1 cellular context compared by ENCODE assay signal in the genomic region with DNA sequence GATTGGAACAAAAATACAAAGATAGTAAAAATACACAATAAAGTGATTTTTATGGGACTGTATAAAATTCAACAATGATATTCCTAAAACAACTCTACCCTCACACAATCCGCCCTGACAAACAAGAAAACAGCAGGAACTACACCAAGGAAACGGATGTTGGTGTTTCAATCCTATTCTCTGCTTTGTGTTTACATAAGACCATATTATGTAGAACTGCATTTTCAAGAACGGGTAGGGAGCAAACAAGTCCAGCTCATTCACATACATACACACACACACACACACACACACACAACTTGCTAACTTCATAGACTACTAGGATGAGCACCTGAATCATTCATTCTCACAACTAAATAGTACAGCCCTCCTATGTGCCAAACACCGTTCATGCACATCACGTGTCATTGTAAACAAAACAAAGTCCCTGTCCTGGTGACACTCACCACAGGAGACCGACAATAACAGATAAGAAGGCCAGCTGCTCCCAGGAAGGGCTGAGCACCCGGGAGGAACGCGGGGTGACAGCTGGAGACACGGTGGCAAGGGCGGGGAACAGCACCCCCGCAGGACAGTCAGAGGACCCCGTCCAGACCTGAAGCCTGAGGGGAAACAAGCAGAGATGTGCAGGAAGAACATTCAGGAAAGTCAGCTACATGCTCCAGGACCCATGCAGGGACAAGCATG.
TF ChIP-seq lines count a peak whose summit lies in the region.

No MANE protein-coding gene starts in this region.

TF ChIP-seq in HepG2, 621 proteins besides CTCF, POLR2A, EP300 and RAD21 (continued from another document and continues in another):
- TF ChIP-seq, protein P1, sequence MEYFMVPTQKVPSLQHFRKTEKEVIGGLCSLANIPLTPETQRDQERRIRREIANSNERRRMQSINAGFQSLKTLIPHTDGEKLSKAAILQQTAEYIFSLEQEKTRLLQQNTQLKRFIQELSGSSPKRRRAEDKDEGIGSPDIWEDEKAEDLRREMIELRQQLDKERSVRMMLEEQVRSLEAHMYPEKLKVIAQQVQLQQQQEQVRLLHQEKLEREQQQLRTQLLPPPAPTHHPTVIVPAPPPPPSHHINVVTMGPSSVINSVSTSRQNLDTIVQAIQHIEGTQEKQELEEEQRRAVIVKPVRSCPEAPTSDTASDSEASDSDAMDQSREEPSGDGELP (IDR thresholded peaks at IDR 0.05; ENCODE audit: borderline replicate concordance, low read depth) = peak; percentile 95
- TF ChIP-seq, protein P2, sequence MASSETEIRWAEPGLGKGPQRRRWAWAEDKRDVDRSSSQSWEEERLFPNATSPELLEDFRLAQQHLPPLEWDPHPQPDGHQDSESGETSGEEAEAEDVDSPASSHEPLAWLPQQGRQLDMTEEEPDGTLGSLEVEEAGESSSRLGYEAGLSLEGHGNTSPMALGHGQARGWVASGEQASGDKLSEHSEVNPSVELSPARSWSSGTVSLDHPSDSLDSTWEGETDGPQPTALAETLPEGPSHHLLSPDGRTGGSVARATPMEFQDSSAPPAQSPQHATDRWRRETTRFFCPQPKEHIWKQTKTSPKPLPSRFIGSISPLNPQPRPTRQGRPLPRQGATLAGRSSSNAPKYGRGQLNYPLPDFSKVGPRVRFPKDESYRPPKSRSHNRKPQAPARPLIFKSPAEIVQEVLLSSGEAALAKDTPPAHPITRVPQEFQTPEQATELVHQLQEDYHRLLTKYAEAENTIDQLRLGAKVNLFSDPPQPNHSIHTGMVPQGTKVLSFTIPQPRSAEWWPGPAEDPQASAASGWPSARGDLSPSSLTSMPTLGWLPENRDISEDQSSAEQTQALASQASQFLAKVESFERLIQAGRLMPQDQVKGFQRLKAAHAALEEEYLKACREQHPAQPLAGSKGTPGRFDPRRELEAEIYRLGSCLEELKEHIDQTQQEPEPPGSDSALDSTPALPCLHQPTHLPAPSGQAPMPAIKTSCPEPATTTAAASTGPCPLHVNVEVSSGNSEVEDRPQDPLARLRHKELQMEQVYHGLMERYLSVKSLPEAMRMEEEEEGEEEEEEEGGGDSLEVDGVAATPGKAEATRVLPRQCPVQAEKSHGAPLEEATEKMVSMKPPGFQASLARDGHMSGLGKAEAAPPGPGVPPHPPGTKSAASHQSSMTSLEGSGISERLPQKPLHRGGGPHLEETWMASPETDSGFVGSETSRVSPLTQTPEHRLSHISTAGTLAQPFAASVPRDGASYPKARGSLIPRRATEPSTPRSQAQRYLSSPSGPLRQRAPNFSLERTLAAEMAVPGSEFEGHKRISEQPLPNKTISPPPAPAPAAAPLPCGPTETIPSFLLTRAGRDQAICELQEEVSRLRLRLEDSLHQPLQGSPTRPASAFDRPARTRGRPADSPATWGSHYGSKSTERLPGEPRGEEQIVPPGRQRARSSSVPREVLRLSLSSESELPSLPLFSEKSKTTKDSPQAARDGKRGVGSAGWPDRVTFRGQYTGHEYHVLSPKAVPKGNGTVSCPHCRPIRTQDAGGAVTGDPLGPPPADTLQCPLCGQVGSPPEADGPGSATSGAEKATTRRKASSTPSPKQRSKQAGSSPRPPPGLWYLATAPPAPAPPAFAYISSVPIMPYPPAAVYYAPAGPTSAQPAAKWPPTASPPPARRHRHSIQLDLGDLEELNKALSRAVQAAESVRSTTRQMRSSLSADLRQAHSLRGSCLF (CRISPR knock-in tag; IDR thresholded peaks at IDR 0.05; ENCODE audit: borderline replicate concordance) = no peak
- peak; percentile 71 for TF ChIP-seq KDM6A (CRISPR knock-in tag; IDR thresholded peaks at IDR 0.05; ENCODE audit: low read depth)
- TF ChIP-seq ZNF430 (CRISPR knock-in tag; IDR thresholded peaks at IDR 0.05) = peak; percentile 84
- no peak for TF ChIP-seq ZNF44 (CRISPR knock-in tag; IDR thresholded peaks at IDR 0.05)
- peak; percentile 67; the same call in 1 of the 2 replicates for TF ChIP-seq ETV5 (CRISPR knock-in tag; IDR thresholded peaks at IDR 0.05; ENCODE audit: borderline replicate concordance)
- peak; percentile 21; the same call in 1 of the 2 replicates for TF ChIP-seq CEBPG (CRISPR knock-in tag; IDR thresholded peaks at IDR 0.05)
- TF ChIP-seq MYNN (CRISPR knock-in tag; IDR thresholded peaks at IDR 0.05; ENCODE audit: low read depth) = no peak
- TF ChIP-seq MATR3 (CRISPR knock-in tag; IDR thresholded peaks at IDR 0.05) = no peak
- TF ChIP-seq ZNF292 (CRISPR knock-in tag; IDR thresholded peaks at IDR 0.05; ENCODE audit: borderline replicate concordance, low read depth) = peak; percentile 62; the same call in 1 of the 2 replicates
- TF ChIP-seq, protein P3, sequence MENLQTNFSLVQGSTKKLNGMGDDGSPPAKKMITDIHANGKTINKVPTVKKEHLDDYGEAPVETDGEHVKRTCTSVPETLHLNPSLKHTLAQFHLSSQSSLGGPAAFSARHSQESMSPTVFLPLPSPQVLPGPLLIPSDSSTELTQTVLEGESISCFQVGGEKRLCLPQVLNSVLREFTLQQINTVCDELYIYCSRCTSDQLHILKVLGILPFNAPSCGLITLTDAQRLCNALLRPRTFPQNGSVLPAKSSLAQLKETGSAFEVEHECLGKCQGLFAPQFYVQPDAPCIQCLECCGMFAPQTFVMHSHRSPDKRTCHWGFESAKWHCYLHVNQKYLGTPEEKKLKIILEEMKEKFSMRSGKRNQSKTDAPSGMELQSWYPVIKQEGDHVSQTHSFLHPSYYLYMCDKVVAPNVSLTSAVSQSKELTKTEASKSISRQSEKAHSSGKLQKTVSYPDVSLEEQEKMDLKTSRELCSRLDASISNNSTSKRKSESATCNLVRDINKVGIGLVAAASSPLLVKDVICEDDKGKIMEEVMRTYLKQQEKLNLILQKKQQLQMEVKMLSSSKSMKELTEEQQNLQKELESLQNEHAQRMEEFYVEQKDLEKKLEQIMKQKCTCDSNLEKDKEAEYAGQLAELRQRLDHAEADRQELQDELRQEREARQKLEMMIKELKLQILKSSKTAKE (CRISPR knock-in tag; IDR thresholded peaks at IDR 0.05; ENCODE audit: borderline replicate concordance) = peak; percentile 32; the same call in 1 of the 2 replicates
- TF ChIP-seq CC2D1A (CRISPR knock-in tag; IDR thresholded peaks at IDR 0.05) = no peak
- TF ChIP-seq, protein P4, sequence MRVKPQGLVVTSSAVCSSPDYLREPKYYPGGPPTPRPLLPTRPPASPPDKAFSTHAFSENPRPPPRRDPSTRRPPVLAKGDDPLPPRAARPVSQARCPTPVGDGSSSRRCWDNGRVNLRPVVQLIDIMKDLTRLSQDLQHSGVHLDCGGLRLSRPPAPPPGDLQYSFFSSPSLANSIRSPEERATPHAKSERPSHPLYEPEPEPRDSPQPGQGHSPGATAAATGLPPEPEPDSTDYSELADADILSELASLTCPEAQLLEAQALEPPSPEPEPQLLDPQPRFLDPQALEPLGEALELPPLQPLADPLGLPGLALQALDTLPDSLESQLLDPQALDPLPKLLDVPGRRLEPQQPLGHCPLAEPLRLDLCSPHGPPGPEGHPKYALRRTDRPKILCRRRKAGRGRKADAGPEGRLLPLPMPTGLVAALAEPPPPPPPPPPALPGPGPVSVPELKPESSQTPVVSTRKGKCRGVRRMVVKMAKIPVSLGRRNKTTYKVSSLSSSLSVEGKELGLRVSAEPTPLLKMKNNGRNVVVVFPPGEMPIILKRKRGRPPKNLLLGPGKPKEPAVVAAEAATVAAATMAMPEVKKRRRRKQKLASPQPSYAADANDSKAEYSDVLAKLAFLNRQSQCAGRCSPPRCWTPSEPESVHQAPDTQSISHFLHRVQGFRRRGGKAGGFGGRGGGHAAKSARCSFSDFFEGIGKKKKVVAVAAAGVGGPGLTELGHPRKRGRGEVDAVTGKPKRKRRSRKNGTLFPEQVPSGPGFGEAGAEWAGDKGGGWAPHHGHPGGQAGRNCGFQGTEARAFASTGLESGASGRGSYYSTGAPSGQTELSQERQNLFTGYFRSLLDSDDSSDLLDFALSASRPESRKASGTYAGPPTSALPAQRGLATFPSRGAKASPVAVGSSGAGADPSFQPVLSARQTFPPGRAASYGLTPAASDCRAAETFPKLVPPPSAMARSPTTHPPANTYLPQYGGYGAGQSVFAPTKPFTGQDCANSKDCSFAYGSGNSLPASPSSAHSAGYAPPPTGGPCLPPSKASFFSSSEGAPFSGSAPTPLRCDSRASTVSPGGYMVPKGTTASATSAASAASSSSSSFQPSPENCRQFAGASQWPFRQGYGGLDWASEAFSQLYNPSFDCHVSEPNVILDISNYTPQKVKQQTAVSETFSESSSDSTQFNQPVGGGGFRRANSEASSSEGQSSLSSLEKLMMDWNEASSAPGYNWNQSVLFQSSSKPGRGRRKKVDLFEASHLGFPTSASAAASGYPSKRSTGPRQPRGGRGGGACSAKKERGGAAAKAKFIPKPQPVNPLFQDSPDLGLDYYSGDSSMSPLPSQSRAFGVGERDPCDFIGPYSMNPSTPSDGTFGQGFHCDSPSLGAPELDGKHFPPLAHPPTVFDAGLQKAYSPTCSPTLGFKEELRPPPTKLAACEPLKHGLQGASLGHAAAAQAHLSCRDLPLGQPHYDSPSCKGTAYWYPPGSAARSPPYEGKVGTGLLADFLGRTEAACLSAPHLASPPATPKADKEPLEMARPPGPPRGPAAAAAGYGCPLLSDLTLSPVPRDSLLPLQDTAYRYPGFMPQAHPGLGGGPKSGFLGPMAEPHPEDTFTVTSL (CRISPR knock-in tag; IDR thresholded peaks at IDR 0.05; ENCODE audit: borderline replicate concordance) = peak; percentile 83; the same call in 1 of the 2 replicates
- TF ChIP-seq ZNF790 (CRISPR knock-in tag; IDR thresholded peaks at IDR 0.05; ENCODE audit: borderline replicate concordance) = no peak
- TF ChIP-seq, protein P5, sequence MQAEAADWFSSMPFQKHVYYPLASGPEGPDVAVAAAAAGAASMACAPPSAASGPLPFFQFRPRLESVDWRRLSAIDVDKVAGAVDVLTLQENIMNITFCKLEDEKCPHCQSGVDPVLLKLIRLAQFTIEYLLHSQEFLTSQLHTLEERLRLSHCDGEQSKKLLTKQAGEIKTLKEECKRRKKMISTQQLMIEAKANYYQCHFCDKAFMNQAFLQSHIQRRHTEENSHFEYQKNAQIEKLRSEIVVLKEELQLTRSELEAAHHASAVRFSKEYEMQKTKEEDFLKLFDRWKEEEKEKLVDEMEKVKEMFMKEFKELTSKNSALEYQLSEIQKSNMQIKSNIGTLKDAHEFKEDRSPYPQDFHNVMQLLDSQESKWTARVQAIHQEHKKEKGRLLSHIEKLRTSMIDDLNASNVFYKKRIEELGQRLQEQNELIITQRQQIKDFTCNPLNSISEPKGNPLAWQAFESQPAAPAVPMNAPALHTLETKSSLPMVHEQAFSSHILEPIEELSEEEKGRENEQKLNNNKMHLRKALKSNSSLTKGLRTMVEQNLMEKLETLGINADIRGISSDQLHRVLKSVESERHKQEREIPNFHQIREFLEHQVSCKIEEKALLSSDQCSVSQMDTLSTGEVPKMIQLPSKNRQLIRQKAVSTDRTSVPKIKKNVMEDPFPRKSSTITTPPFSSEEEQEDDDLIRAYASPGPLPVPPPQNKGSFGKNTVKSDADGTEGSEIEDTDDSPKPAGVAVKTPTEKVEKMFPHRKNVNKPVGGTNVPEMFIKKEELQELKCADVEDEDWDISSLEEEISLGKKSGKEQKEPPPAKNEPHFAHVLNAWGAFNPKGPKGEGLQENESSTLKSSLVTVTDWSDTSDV (CRISPR knock-in tag; IDR thresholded peaks at IDR 0.05) = no peak
- TF ChIP-seq TARDBP (CRISPR knock-in tag; IDR thresholded peaks at IDR 0.05) = peak; percentile 79; the same call in 1 of the 2 replicates
- TF ChIP-seq ZNF143 (CRISPR knock-in tag; IDR thresholded peaks at IDR 0.05) = peak; percentile 23; the same call in 1 of the 2 replicates
- TF ChIP-seq, protein P6, sequence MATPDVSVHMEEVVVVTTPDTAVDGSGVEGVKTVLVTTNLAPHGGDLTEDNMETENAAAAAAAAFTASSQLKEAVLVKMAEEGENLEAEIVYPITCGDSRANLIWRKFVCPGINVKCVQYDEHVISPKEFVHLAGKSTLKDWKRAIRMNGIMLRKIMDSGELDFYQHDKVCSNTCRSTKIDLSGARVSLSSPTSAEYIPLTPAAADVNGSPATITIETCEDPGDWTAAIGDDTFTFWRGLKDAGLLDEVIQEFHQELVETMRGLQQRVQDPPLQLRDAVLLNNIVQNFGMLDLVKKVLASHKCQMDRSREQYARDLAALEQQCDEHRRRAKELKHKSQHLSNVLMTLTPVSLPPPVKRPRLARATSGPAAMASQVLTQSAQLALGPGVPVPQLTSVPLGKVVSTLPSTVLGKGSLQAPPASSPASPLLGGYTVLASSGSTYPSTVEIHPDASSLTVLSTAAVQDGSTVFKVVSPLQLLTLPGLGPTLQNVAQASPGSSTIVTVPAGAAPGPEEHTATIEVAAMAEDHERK (CRISPR knock-in tag; IDR thresholded peaks at IDR 0.05; ENCODE audit: low read depth) = no peak
- TF ChIP-seq, protein P7, sequence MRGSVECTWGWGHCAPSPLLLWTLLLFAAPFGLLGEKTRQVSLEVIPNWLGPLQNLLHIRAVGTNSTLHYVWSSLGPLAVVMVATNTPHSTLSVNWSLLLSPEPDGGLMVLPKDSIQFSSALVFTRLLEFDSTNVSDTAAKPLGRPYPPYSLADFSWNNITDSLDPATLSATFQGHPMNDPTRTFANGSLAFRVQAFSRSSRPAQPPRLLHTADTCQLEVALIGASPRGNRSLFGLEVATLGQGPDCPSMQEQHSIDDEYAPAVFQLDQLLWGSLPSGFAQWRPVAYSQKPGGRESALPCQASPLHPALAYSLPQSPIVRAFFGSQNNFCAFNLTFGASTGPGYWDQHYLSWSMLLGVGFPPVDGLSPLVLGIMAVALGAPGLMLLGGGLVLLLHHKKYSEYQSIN (CRISPR knock-in tag; IDR thresholded peaks at IDR 0.05; ENCODE audit: borderline replicate concordance) = no peak
- TF ChIP-seq, protein P8, sequence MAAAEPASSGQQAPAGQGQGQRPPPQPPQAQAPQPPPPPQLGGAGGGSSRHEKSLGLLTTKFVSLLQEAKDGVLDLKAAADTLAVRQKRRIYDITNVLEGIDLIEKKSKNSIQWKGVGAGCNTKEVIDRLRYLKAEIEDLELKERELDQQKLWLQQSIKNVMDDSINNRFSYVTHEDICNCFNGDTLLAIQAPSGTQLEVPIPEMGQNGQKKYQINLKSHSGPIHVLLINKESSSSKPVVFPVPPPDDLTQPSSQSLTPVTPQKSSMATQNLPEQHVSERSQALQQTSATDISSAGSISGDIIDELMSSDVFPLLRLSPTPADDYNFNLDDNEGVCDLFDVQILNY (CRISPR knock-in tag; conservative IDR thresholded peaks at IDR 0.05) = no peak
- TF ChIP-seq, protein P9, sequence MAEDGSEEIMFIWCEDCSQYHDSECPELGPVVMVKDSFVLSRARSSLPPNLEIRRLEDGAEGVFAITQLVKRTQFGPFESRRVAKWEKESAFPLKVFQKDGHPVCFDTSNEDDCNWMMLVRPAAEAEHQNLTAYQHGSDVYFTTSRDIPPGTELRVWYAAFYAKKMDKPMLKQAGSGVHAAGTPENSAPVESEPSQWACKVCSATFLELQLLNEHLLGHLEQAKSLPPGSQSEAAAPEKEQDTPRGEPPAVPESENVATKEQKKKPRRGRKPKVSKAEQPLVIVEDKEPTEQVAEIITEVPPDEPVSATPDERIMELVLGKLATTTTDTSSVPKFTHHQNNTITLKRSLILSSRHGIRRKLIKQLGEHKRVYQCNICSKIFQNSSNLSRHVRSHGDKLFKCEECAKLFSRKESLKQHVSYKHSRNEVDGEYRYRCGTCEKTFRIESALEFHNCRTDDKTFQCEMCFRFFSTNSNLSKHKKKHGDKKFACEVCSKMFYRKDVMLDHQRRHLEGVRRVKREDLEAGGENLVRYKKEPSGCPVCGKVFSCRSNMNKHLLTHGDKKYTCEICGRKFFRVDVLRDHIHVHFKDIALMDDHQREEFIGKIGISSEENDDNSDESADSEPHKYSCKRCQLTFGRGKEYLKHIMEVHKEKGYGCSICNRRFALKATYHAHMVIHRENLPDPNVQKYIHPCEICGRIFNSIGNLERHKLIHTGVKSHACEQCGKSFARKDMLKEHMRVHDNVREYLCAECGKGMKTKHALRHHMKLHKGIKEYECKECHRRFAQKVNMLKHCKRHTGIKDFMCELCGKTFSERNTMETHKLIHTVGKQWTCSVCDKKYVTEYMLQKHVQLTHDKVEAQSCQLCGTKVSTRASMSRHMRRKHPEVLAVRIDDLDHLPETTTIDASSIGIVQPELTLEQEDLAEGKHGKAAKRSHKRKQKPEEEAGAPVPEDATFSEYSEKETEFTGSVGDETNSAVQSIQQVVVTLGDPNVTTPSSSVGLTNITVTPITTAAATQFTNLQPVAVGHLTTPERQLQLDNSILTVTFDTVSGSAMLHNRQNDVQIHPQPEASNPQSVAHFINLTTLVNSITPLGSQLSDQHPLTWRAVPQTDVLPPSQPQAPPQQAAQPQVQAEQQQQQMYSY (CRISPR knock-in tag; IDR thresholded peaks at IDR 0.05) = no peak
- no peak for TF ChIP-seq ZSCAN12 (CRISPR knock-in tag; IDR thresholded peaks at IDR 0.05)
